20 cellular contexts compared by ENCODE assay signal in the genomic region with DNA sequence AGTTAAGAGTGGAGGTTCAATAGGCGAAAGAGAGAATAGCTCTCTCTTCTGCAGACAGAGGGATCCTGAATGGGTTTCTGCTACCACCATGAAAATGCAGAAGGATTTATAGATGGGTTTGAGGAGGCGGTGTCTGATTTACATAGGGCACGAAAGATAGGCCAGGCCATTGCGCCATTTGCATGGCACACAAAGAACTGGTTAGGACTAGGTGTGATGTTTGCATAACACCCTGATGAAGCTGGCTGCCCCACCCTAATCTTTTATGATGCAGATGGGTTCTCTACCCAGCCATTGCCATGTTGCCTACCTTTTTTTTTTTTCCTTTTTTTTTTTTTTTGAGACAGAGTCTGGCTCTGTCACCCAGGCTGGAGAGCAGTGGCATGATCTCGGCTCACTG. TPM values are rescaled to one million over a fixed set of nuclear protein-coding genes. Genes with fewer than 3 reads are reported as not detected.
DNase-seq lines count a peak whose midpoint lies in the region; ATAC-seq, FAIRE-seq and TF ChIP-seq lines count a peak whose summit lies in the region.
"Had no signal": no experiment of that assay in that cellular context is flagged by ENCODE, and none has a peak within 500 bp of the region (broad histone marks: within the 10 kb centered on the region; RNA-seq: fewer than 3 reads in every experiment).

No MANE protein-coding gene starts in this region.

- TF ChIP-seq EP300 in H1 (IDR thresholded peaks at IDR 0.05; ENCODE audit: borderline replicate concordance in 1 of 2, low read depth in 2 of 2, low read length in 2 of 2): no peak

- H2BK15ac ChIP-seq in H9 (ENCODE audit: low read depth, low read length) (no peak overlapping the region), H1 (ENCODE audit: low read length) (0 out of 2 replicates have a peak overlapping the region, but pooled peaks have one; percentile 31)

- H2AK5ac ChIP-seq in H9 (ENCODE audit: insufficient read length, low read length) (no peak overlapping the region), H1 (ENCODE audit: low read depth, low read length) (no peak overlapping the region; the same call in 1 of the 2 replicates)

- H3K36me3 Mint-ChIP-seq in H9 (ENCODE audit: insufficient read depth in 1 of 3, low read depth in 3 of 3): peaks cover 2 to 12% (median 4%) of the 10 kb centered on the region in 3 experiments; a peak in 5 of 7 replicates
- H3K36me3 Mint-ChIP-seq: CD14-positive monocyte; CD8-positive, alpha-beta T cell had no signal

- H4K5ac ChIP-seq in H9 (ENCODE audit: insufficient read length, low read depth, low read length) (no peak overlapping the region), H1 (ENCODE audit: insufficient read length, low read depth, low read length) (no peak overlapping the region)

- H4K91ac ChIP-seq in H9 (ENCODE audit: insufficient read length, low read depth, low read length) (no peak overlapping the region), H1 (replicated peaks; ENCODE audit: insufficient read length, low read length) (no peak overlapping the region)

- no peak overlapping the region for H3K4me3 Mint-ChIP-seq in H9
- H3K4me3 Mint-ChIP-seq: CD14-positive monocyte; CD8-positive, alpha-beta T cell had no signal

- H3K56ac ChIP-seq in H9 (ENCODE audit: insufficient read length, low read depth, low read length) (no peak overlapping the region), H1 (replicated peaks; ENCODE audit: insufficient read length, low read depth, low read length) (no peak overlapping the region)

- TF ChIP-seq CTCF in H9 (conservative IDR thresholded peaks at IDR 0.05): no peak
- TF ChIP-seq CTCF in H1 (IDR thresholded peaks at IDR 0.05; ENCODE audit: control extremely low read depth in 1 of 3, insufficient read depth in 1 of 3, low read depth in 1 of 3, low read length in 3 of 3): no peak
- TF ChIP-seq CTCF in psoas muscle (IDR thresholded peaks at IDR 0.05): no peak

- POLR2A ChIA-PET in H1 (lab: Charles Lee; ENCODE audit: partially characterized antibody): no interaction called here

- no peak overlapping the region for H3T11ph ChIP-seq in H9 (ENCODE audit: low read length)

- H3K79me2 ChIP-seq in H9 (ENCODE audit: insufficient read depth, low read length) (no peaks in the 10 kb centered on the region), H1 (ENCODE audit: control insufficient read depth in 1 of 2, insufficient read depth in 2 of 2, low read length in 2 of 2) (no peaks in the 10 kb centered on the region)

- H3K36me3 ChIP-seq in H1 (ENCODE audit: control insufficient read depth in 2 of 4, insufficient read depth in 4 of 4, low read length in 3 of 4) (no peaks in the 10 kb centered on the region), psoas muscle (ENCODE audit: insufficient read depth in 1 of 2, low read depth in 1 of 2) (no peaks in the 10 kb centered on the region)

- WGBS in H9 (ENCODE audit: extremely low coverage, insufficient read length, low lambda C conversion rate): no CpG with 5 or more reads among the region's 5 CpGs
- 98% methylated on average over 4 of the region's 5 CpGs; no CpG with 5 or more reads in 1 of the 2 experiments for WGBS in H1 (ENCODE audit: extremely low coverage in 1 of 2, insufficient coverage in 1 of 2, insufficient read length in 1 of 2, insufficient replicate concordance in 2 of 2, low coverage in 1 of 2, low lambda C conversion rate in 2 of 2, missing lambda C conversion rate in 1 of 2), 2 experiments
- WGBS in psoas muscle, 3 donors: 94 to 97% (median 94%) methylated on average over 4 to 5 of the region's 5 CpGs

- H2AFZ ChIP-seq in H9 (ENCODE audit: low read length) (no peak overlapping the region), H1 (ENCODE audit: low read length) (no peak overlapping the region)

- H3K4me1 ChIP-seq in H9 (ENCODE audit: insufficient read depth, low read length) (no peaks in the 10 kb centered on the region; the same call in 1 of the 2 replicates), H1 (replicated peaks in 1 of 4; ENCODE audit: control insufficient read depth in 3 of 4, insufficient read depth in 4 of 4, low read length in 3 of 4) (peaks cover 0 to 4% (median 2%) of the 10 kb centered on the region in 4 experiments; a peak in 4 of 7 replicates), psoas muscle (no peaks in the 10 kb centered on the region)

- DNase-seq in H9 (peak; percentile 78), NCI-H526 treated with DMSO at 0.1 percent for 48 hours (lab: John Stamatoyannopoulos, UW) (peak; percentile 50), H1 (ENCODE audit: low read depth in 1 of 2, low spot score in 2 of 2) (peak in 1 of 2 experiments; percentile 5), iPS DF 4.7 (ENCODE audit: extremely low read depth, low spot score) (peak; percentile 11), psoas muscle (no peak)
- DNase-seq in stimulated activated naive CD4-positive, alpha-beta T cell treated with Interleukin-2 at 50 U/mL for 16 hours (lab: John Stamatoyannopoulos, UW): no peak
- DNase-seq: CD8-positive, alpha-beta T cell; COR-L47; DMS153; DMS79 treated with DMSO at 0.1 percent for 48 hours; EL; GDM1; H7; IMR-90 had no signal

- H3K27me3 Mint-ChIP-seq in H9 (ENCODE audit: low read depth): no peaks in the 10 kb centered on the region

- intact Hi-C loops in psoas muscle (cut with DNase I): loop anchor here in 1 of 2 donors (5.0 to 10.0 kb wide), 2 partner anchors 220 to 507 kb away; no protein-coding TSS in a partner anchor

- H2BK12ac ChIP-seq in H9 (ENCODE audit: insufficient read length, low read depth, low read length): no peak overlapping the region
- H2BK12ac ChIP-seq in H1 (ENCODE audit: low read depth, low read length): no peak overlapping the region; the same call in 1 of the 2 replicates

- ATAC-seq in psoas muscle (no peak), GM21515 (IDR thresholded peaks at IDR 0.05; ENCODE audit: unreplicated experiment) (no peak)
- ATAC-seq: A549; CD8-positive, alpha-beta T cell had no signal

- H3K9me3 ChIP-seq in H9 (ENCODE audit: control insufficient read depth, low read depth, low read length) (no peaks in the 10 kb centered on the region), H1 (ENCODE audit: insufficient read depth in 2 of 2, low read depth in 1 of 2, low read length in 1 of 2) (no peaks in the 10 kb centered on the region), psoas muscle (no peaks in the 10 kb centered on the region)

- H3K18ac ChIP-seq in H9 (ENCODE audit: insufficient read length, low read depth, low read length) (no peak overlapping the region), H1 (ENCODE audit: extremely low read depth, low read length) (0 out of 2 replicates have a peak overlapping the region, but pooled peaks have one; percentile 24)

- H3K14ac ChIP-seq in H9 (ENCODE audit: insufficient read depth, low read length) (no peak overlapping the region), H1 (ENCODE audit: insufficient read length) (no peak overlapping the region)

- H3K23ac ChIP-seq in H9 (ENCODE audit: insufficient read length, low read depth, low read length) (no peak overlapping the region), H1 (ENCODE audit: insufficient read length) (no peak overlapping the region)

- no peaks in the 10 kb centered on the region for H3K27me3 ChIP-seq in H9 (ENCODE audit: insufficient read depth, low read length)
- no peaks in the 10 kb centered on the region for H3K27me3 ChIP-seq in H1 (replicated peaks in 1 of 4; ENCODE audit: control insufficient read depth in 3 of 4, extremely low read depth in 1 of 4, insufficient read depth in 3 of 4, low read length in 3 of 4)
- H3K27me3 ChIP-seq in psoas muscle (ENCODE audit: insufficient read depth in 3 of 3, low read length in 2 of 3): peaks cover 0 to 1% (median 0%) of the 10 kb centered on the region in 3 donors

- TF ChIP-seq POLR2A in H1 (IDR thresholded peaks at IDR 0.05; ENCODE audit: control extremely low read depth in 1 of 2, low read depth in 2 of 2, low read length in 2 of 2): no peak

- H3K23me2 ChIP-seq in H9 (ENCODE audit: insufficient read length, low read depth, low read length, poor library complexity, severe bottlenecking): no peaks in the 10 kb centered on the region
- no peaks in the 10 kb centered on the region; the same call in 1 of the 2 replicates for H3K23me2 ChIP-seq in H1 (ENCODE audit: low read depth, low read length)

- no peak for TF ChIP-seq RAD21 in H1 (IDR thresholded peaks at IDR 0.05 in 1 of 2, conservative IDR thresholded peaks at IDR 0.05 in 1 of 2; ENCODE audit: low read depth in 2 of 2, low read length in 2 of 2)

- no peaks in the 10 kb centered on the region for H4K20me1 ChIP-seq in H9 (ENCODE audit: control insufficient read depth, insufficient read depth, insufficient read length)
- no peaks in the 10 kb centered on the region for H4K20me1 ChIP-seq in H1 (replicated peaks in 1 of 2; ENCODE audit: control insufficient read depth in 1 of 2, insufficient read depth in 2 of 2, low read length in 2 of 2)

- H3K9ac ChIP-seq in H9 (ENCODE audit: extremely low read depth, insufficient read length, low read length): no peak overlapping the region
- H3K9ac ChIP-seq in H1 (replicated peaks in 1 of 4; ENCODE audit: extremely low read depth in 1 of 4, low read depth in 3 of 4, low read length in 3 of 4): no peak overlapping the region

- H4K8ac ChIP-seq in H9 (replicated peaks; ENCODE audit: insufficient read length, low read depth, low read length): no peak overlapping the region
- H4K8ac ChIP-seq in H1 (ENCODE audit: extremely low read depth, insufficient read depth, low read length): no peak overlapping the region

- H2BK120ac ChIP-seq in H9 (ENCODE audit: low read depth, low read length, poor library complexity, severe bottlenecking) (no peak overlapping the region), H1 (replicated peaks; ENCODE audit: low read depth, low read length) (peak overlapping the region; percentile 33)

- H3K79me1 ChIP-seq in H9 (ENCODE audit: insufficient read depth, low read depth, low read length, poor library complexity, severe bottlenecking) (no peaks in the 10 kb centered on the region), H1 (ENCODE audit: low read depth, low read length) (no peaks in the 10 kb centered on the region)

- CTCF ChIA-PET in H1 (lab: Charles Lee; ENCODE audit: partially characterized antibody): interaction anchor here (0.6 to 2.3 kb wide), 5 partner anchors 49 to 222 kb away, joined by 3 to 9 read pairs (median 5); a partner anchor contains a TSS

- H2BK5ac ChIP-seq in H9 (ENCODE audit: insufficient read length, low read length) (no peak overlapping the region), H1 (ENCODE audit: low read depth, low read length) (no peak overlapping the region; the same call in 1 of the 2 replicates)

- no peak overlapping the region for H3K4me2 ChIP-seq in H9 (ENCODE audit: insufficient read depth, insufficient read length, low read length)
- H3K4me2 ChIP-seq in H1 (ENCODE audit: insufficient read depth in 1 of 2, low read depth in 2 of 2, low read length in 2 of 2): no peak overlapping the region
- H3K4me2 ChIP-seq: A549 had no signal

- H3K27ac ChIP-seq in H9 (ENCODE audit: insufficient read length, low read depth, low read length): no peak overlapping the region
- H3K27ac ChIP-seq in H1 (ENCODE audit: low read depth, low read length): no peak overlapping the region
- no peak overlapping the region for H3K27ac ChIP-seq in psoas muscle
- H3K27ac ChIP-seq: A549 had no signal

- peaks cover 6 to 14% of the 10 kb centered on the region in 2 experiments for H3K4me1 Mint-ChIP-seq in H9

- H3K27ac Mint-ChIP-seq in H9: no peak overlapping the region
- H3K27ac Mint-ChIP-seq: CD14-positive monocyte; CD8-positive, alpha-beta T cell had no signal

- peaks cover 13 to 16% of the 10 kb centered on the region in 2 experiments for H3K9me3 Mint-ChIP-seq in H9
- H3K9me3 Mint-ChIP-seq: CD8-positive, alpha-beta T cell had no signal

- no peak overlapping the region for H3K4me3 ChIP-seq in H1 (ENCODE audit: extremely low read depth in 1 of 4, insufficient read depth in 2 of 4, low read depth in 3 of 4, low read length in 4 of 4)
- H3K4me3 ChIP-seq in psoas muscle: no peak overlapping the region
- H3K4me3 ChIP-seq: A549 had no signal

- H3K4ac ChIP-seq in H9 (ENCODE audit: low read depth, low read length): no peak overlapping the region
- H3K4ac ChIP-seq in H1 (replicated peaks; ENCODE audit: insufficient read length, low read depth, low read length): no peak overlapping the region

- no peak overlapping the region for H2BK20ac ChIP-seq in H9 (ENCODE audit: low read depth, low read length, poor library complexity, severe bottlenecking)
- H2BK20ac ChIP-seq in H1 (ENCODE audit: low read length): 0 out of 2 replicates have a peak overlapping the region, but pooled peaks have one; percentile 62

- FAIRE-seq in H1 (lab: Jason Lieb, UNC): no peak
- FAIRE-seq: A549, D721Med, GM12892 had no signal

RNA-seq across cellular contexts. Expression of a gene that starts 51.4 kb away (rescaled TPM):
- total RNA-seq in H9 (2021) (8.8 and 9.9 TPM in 2 replicates), psoas muscle (10 to 100 TPM in 1 of 4 donors, 1 to 10 TPM in 3; 4.4 to 17.5 (median 7.0) TPM)
- total RNA-seq in H1 (2021; fragmentation: NEBNext Ultra II Directional; extraction: Animal tissue kit (Norgen Biotek cat#: 25700)): 6.8 and 8.5 TPM in 2 replicates
- polyA plus RNA-seq in H1 (2011; rRNA removed) (1.2 and 1.7 TPM in 2 replicates), psoas muscle (1 to 10 TPM; 1.4 to 4.5 (median 1.5) TPM)
- polyA plus RNA-seq in H1 (2011; cell fraction: cytosol; rRNA removed): 1.6 TPM
- 3.8 TPM for polyA plus RNA-seq in H1 (2011; cell fraction: nucleus; rRNA removed)
- 2.0 to 2.8 TPM (median 2.2 TPM) in 4 replicates for polyA plus RNA-seq in H1 (2012, experiment 1 of 2)
- 0.67 TPM for polyA plus RNA-seq in H1 (2012, experiment 2 of 2)
- 3.4 TPM for polyA plus RNA-seq in H1 (2013, experiment 1 of 2)
- polyA plus RNA-seq in H1 (2013, experiment 2 of 2): 3.1 TPM
- 7.7 and 7.9 TPM in 2 replicates for polyA minus RNA-seq in H1 (2011; rRNA and poly(A)+ RNA removed)
- polyA minus RNA-seq in H1 (2011; cell fraction: cytosol; rRNA and poly(A)+ RNA removed): 3.1 TPM
- polyA minus RNA-seq in H1 (2011; cell fraction: nucleus; rRNA and poly(A)+ RNA removed): 10.3 TPM
- total RNA-seq: HT-29 had no signal

RNA-seq across cellular contexts. Expression of a gene that starts 55.4 kb away (rescaled TPM):
- total RNA-seq in H9 (2021) (33.5 and 34.0 TPM in 2 replicates), psoas muscle (10 to 100 TPM; 20.6 to 32.4 (median 27.0) TPM)
- total RNA-seq in H1 (2021; fragmentation: NEBNext Ultra II Directional; extraction: Animal tissue kit (Norgen Biotek cat#: 25700)): 34.0 and 36.2 TPM in 2 replicates
- polyA plus RNA-seq in H1 (2011; rRNA removed) (19.6 and 22.8 TPM in 2 replicates), psoas muscle (10 to 100 TPM; 14.9 to 29.7 (median 23.9) TPM)
- 18.0 TPM for polyA plus RNA-seq in H1 (2011; cell fraction: cytosol; rRNA removed)
- polyA plus RNA-seq in H1 (2011; cell fraction: nucleus; rRNA removed): 8.7 TPM
- 16.5 to 22.9 TPM (median 18.5 TPM) in 4 replicates for polyA plus RNA-seq in H1 (2012, experiment 1 of 2)
- polyA plus RNA-seq in H1 (2012, experiment 2 of 2): 1.7 TPM
- 21.8 TPM for polyA plus RNA-seq in H1 (2013, experiment 1 of 2)
- 23.2 TPM for polyA plus RNA-seq in H1 (2013, experiment 2 of 2)
- 20.8 and 33.3 TPM in 2 replicates for polyA minus RNA-seq in H1 (2011; rRNA and poly(A)+ RNA removed)
- polyA minus RNA-seq in H1 (2011; cell fraction: cytosol; rRNA and poly(A)+ RNA removed): 16.2 TPM
- 22.3 TPM for polyA minus RNA-seq in H1 (2011; cell fraction: nucleus; rRNA and poly(A)+ RNA removed)

RNA-seq across cellular contexts. Expression of a gene that starts 55.7 kb away (rescaled TPM):
- total RNA-seq in H9 (2021) (106 and 116 TPM in 2 replicates), psoas muscle (10 to 100 TPM; 23.8 to 36.2 (median 31.5) TPM)
- 122 and 124 TPM in 2 replicates for total RNA-seq in H1 (2021; fragmentation: NEBNext Ultra II Directional; extraction: Animal tissue kit (Norgen Biotek cat#: 25700))
- polyA plus RNA-seq in H1 (2011; rRNA removed) (65.9 and 82.0 TPM in 2 replicates), psoas muscle (10 to 100 TPM; 18.2 to 50.5 (median 22.5) TPM)
- polyA plus RNA-seq in H1 (2011; cell fraction: cytosol; rRNA removed): 64.1 TPM
- 99.0 TPM for polyA plus RNA-seq in H1 (2011; cell fraction: nucleus; rRNA removed)
- 72.8 to 122 TPM (median 91.1 TPM) in 4 replicates for polyA plus RNA-seq in H1 (2012, experiment 1 of 2)
- polyA plus RNA-seq in H1 (2012, experiment 2 of 2): 9.9 TPM
- polyA plus RNA-seq in H1 (2013, experiment 1 of 2): 93.6 TPM
- polyA plus RNA-seq in H1 (2013, experiment 2 of 2): 97.7 TPM
- 149 and 182 TPM in 2 replicates for polyA minus RNA-seq in H1 (2011; rRNA and poly(A)+ RNA removed)
- 51.5 TPM for polyA minus RNA-seq in H1 (2011; cell fraction: cytosol; rRNA and poly(A)+ RNA removed)
- 102 TPM for polyA minus RNA-seq in H1 (2011; cell fraction: nucleus; rRNA and poly(A)+ RNA removed)

Comparison
In these comparisons a context has a peak if more than half of its experiments do, and no peak if none do; other contexts are left out.
1. DNase-seq: peak in H9 (single experiment), NCI-H526 treated with DMSO at 0.1 percent for 48 hours (single experiment) and iPS DF 4.7 (single experiment); none in psoas muscle (0 of 2) and stimulated activated naive CD4-positive, alpha-beta T cell treated with Interleukin-2 at 50 U/mL for 16 hours (single experiment).